In the genomic region with DNA sequence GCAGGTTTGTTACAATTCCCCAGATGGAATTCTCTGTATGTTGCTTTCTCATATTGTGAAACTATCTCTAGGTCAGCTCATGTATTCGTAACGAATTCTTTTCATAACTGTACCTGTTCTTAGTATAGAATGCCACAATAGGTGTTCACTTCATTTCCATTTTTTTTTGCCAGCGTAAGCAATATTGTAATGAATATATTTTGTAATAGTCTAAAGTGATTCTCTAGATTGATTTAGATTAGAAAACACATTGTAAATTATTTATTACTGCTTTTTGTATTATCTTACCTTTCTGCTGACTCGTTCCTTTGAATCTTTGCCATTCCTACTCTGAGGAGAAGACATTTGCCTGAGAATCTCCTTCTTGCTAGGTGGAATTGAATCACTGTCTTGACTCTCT, we compare ENCODE assay signal across 3 cellular contexts.
TF ChIP-seq lines count a peak whose summit lies in the region.

No MANE protein-coding gene starts in this region.

TF ChIP-seq in A549, 52 proteins besides CTCF, POLR2A, EP300 and RAD21:
- TF ChIP-seq, protein P1, sequence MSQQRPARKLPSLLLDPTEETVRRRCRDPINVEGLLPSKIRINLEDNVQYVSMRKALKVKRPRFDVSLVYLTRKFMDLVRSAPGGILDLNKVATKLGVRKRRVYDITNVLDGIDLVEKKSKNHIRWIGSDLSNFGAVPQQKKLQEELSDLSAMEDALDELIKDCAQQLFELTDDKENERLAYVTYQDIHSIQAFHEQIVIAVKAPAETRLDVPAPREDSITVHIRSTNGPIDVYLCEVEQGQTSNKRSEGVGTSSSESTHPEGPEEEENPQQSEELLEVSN (IDR thresholded peaks at IDR 0.05; ENCODE audit: borderline replicate concordance, low read depth): no peak
- TF ChIP-seq TP53 (CRISPR knock-in tag; IDR thresholded peaks at IDR 0.05) (no peak), MAZ (IDR thresholded peaks at IDR 0.05; ENCODE audit: borderline replicate concordance, low read depth, low read length) (no peak), MAFK (IDR thresholded peaks at IDR 0.05; ENCODE audit: partially characterized antibody) (peak; percentile 52), NPAS2 (CRISPR knock-in tag; IDR thresholded peaks at IDR 0.05; ENCODE audit: borderline replicate concordance) (no peak)
TF ChIP-seq in A549: peak in this region for 1.

TF ChIP-seq in IMR-90, 13 proteins besides CTCF, POLR2A, EP300 and RAD21:
- no peak for TF ChIP-seq SMC3 (IDR thresholded peaks at IDR 0.05; ENCODE audit: low read depth, low read length)
- no peak for TF ChIP-seq RFX5 (IDR thresholded peaks at IDR 0.05; ENCODE audit: low read depth, low read length)
- TF ChIP-seq FOS (IDR thresholded peaks at IDR 0.05; ENCODE audit: low read depth, low read length): no peak
- 0 out of 2 replicates have a peak, but pooled peaks have one; percentile 26 for TF ChIP-seq MAFK (IDR thresholded peaks at IDR 0.05; ENCODE audit: low read depth, low read length)
- TF ChIP-seq MXI1 (IDR thresholded peaks at IDR 0.05; ENCODE audit: borderline replicate concordance, low read depth, low read length): no peak
- no peak for TF ChIP-seq MAZ (IDR thresholded peaks at IDR 0.05; ENCODE audit: borderline replicate concordance, low read depth, low read length)

TF ChIP-seq in H1, 55 proteins besides CTCF, POLR2A, EP300 and RAD21:
- TF ChIP-seq MAFK (IDR thresholded peaks at IDR 0.05; ENCODE audit: low read depth, low read length): peak; percentile 19; the same call in 1 of the 2 replicates
- TF ChIP-seq SP2 (IDR thresholded peaks at IDR 0.05; ENCODE audit: low read length): no peak
- TF ChIP-seq, protein P2, sequence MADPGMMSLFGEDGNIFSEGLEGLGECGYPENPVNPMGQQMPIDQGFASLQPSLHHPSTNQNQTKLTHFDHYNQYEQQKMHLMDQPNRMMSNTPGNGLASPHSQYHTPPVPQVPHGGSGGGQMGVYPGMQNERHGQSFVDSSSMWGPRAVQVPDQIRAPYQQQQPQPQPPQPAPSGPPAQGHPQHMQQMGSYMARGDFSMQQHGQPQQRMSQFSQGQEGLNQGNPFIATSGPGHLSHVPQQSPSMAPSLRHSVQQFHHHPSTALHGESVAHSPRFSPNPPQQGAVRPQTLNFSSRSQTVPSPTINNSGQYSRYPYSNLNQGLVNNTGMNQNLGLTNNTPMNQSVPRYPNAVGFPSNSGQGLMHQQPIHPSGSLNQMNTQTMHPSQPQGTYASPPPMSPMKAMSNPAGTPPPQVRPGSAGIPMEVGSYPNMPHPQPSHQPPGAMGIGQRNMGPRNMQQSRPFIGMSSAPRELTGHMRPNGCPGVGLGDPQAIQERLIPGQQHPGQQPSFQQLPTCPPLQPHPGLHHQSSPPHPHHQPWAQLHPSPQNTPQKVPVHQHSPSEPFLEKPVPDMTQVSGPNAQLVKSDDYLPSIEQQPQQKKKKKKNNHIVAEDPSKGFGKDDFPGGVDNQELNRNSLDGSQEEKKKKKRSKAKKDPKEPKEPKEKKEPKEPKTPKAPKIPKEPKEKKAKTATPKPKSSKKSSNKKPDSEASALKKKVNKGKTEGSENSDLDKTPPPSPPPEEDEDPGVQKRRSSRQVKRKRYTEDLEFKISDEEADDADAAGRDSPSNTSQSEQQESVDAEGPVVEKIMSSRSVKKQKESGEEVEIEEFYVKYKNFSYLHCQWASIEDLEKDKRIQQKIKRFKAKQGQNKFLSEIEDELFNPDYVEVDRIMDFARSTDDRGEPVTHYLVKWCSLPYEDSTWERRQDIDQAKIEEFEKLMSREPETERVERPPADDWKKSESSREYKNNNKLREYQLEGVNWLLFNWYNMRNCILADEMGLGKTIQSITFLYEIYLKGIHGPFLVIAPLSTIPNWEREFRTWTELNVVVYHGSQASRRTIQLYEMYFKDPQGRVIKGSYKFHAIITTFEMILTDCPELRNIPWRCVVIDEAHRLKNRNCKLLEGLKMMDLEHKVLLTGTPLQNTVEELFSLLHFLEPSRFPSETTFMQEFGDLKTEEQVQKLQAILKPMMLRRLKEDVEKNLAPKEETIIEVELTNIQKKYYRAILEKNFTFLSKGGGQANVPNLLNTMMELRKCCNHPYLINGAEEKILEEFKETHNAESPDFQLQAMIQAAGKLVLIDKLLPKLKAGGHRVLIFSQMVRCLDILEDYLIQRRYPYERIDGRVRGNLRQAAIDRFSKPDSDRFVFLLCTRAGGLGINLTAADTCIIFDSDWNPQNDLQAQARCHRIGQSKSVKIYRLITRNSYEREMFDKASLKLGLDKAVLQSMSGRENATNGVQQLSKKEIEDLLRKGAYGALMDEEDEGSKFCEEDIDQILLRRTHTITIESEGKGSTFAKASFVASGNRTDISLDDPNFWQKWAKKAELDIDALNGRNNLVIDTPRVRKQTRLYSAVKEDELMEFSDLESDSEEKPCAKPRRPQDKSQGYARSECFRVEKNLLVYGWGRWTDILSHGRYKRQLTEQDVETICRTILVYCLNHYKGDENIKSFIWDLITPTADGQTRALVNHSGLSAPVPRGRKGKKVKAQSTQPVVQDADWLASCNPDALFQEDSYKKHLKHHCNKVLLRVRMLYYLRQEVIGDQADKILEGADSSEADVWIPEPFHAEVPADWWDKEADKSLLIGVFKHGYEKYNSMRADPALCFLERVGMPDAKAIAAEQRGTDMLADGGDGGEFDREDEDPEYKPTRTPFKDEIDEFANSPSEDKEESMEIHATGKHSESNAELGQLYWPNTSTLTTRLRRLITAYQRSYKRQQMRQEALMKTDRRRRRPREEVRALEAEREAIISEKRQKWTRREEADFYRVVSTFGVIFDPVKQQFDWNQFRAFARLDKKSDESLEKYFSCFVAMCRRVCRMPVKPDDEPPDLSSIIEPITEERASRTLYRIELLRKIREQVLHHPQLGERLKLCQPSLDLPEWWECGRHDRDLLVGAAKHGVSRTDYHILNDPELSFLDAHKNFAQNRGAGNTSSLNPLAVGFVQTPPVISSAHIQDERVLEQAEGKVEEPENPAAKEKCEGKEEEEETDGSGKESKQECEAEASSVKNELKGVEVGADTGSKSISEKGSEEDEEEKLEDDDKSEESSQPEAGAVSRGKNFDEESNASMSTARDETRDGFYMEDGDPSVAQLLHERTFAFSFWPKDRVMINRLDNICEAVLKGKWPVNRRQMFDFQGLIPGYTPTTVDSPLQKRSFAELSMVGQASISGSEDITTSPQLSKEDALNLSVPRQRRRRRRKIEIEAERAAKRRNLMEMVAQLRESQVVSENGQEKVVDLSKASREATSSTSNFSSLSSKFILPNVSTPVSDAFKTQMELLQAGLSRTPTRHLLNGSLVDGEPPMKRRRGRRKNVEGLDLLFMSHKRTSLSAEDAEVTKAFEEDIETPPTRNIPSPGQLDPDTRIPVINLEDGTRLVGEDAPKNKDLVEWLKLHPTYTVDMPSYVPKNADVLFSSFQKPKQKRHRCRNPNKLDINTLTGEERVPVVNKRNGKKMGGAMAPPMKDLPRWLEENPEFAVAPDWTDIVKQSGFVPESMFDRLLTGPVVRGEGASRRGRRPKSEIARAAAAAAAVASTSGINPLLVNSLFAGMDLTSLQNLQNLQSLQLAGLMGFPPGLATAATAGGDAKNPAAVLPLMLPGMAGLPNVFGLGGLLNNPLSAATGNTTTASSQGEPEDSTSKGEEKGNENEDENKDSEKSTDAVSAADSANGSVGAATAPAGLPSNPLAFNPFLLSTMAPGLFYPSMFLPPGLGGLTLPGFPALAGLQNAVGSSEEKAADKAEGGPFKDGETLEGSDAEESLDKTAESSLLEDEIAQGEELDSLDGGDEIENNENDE (IDR thresholded peaks at IDR 0.05; ENCODE audit: insufficient replicate concordance, low read length): no peak
- TF ChIP-seq SIX5 (IDR thresholded peaks at IDR 0.05; ENCODE audit: low read depth, low read length): no peak
- no peak for TF ChIP-seq EGR1 (IDR thresholded peaks at IDR 0.05; ENCODE audit: borderline replicate concordance, low read depth, low read length)
